In the genomic region with DNA sequence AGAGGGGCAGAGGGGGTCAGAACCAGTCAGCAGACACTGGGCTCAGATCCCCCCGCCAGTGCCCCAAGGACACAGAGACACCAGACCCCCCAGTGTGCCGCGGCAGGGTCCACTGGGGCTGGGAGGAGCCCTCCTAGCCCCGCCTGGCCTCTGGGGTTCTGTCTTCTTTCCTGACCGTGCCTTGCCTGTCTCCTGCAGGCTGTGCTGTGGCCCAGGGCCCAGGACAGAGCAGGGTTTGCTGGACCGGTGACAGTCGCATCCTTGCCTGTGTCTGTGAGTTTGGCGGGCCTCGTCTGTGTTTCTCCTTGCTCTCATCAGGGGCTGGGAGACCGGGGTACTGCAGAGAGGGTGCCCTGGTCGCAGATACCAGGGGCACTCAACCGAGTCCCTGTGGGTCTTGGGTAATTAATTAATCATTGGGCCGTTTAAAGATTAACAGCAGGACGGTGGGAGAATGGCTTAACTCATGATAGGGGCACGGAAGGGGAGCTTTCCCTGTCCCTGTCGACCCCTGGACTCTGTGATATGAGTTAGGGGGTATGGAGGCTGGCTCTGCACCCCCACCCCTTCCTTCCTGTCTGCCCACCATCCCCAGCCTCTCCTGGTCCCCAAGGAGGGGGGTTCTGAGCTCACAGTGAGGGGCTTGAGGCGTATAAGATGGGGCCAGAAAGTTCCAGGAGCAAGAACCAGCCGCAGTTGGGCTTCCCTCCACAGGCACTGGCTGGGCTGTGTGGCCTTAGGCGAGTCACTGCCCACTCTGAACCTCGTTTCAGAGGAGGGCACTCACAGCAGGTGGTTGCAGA, we compare ENCODE assay signal across 21 cellular contexts. TPM values are rescaled to one million over a fixed set of nuclear protein-coding genes. Genes with fewer than 3 reads are reported as not detected.
DNase-seq lines count a peak whose midpoint lies in the region; ATAC-seq and TF ChIP-seq lines count a peak whose summit lies in the region.
"Had no signal": no experiment of that assay in that cellular context is flagged by ENCODE, and none has a peak within 500 bp of the region (broad histone marks: within the 10 kb centered on the region; RNA-seq: fewer than 3 reads in every experiment).

No MANE protein-coding gene starts in this region.

- H3K4me2 ChIP-seq in PC-9 (peak overlapping the region; percentile 53), neural progenitor cell (no peak overlapping the region)
- H3K4me2 ChIP-seq: SK-N-SH had no signal

- no peak overlapping the region for H3K4me3 Mint-ChIP-seq in neural progenitor cell
- H3K4me3 Mint-ChIP-seq: activated CD8-positive, alpha-beta T cell treated with anti-CD3 and anti-CD28 coated beads for 36 hours; activated naive CD4-positive, alpha-beta T cell treated with anti-CD3 and anti-CD28 coated beads, Interleukin-2, amount 10 ng/mL, durations not matched to agents 7 days and 5 days; CD14-positive monocyte had no signal

- in situ Hi-C loops in ACHN (cut with HindIII; ENCODE audit: low pct_ligation_motif_present, low pct_unique_long_range_greater_than_20kb, low sequenced_read_pairs) = no loop called here

- H3K27me3 ChIP-seq in PC-9 (ENCODE audit: insufficient read depth, low read depth) (no peaks in the 10 kb centered on the region), foreskin keratinocyte (no peaks in the 10 kb centered on the region), neural progenitor cell (no peaks in the 10 kb centered on the region)
- H3K27me3 ChIP-seq: esophagus squamous epithelium, uterus had no signal

- POLR2A ChIA-PET in PC-9 (lab: Charles Lee; ENCODE audit: unreplicated experiment) = interaction anchor here (0.6 kb wide), 3 partner anchors 46 to 781 kb away, joined by 3 to 11 read pairs (median 4); no protein-coding TSS in a partner anchor

- H3K4me1 Mint-ChIP-seq in neural progenitor cell = peaks cover 36% of the 10 kb centered on the region
- H3K4me1 Mint-ChIP-seq: activated naive CD4-positive, alpha-beta T cell treated with anti-CD3 and anti-CD28 coated beads, Interleukin-2, amount 10 ng/mL, durations not matched to agents 7 days and 5 days had no signal

- H3K9me3 Mint-ChIP-seq in neural progenitor cell = no peaks in the 10 kb centered on the region
- H3K9me3 Mint-ChIP-seq: activated naive CD4-positive, alpha-beta T cell treated with anti-CD3 and anti-CD28 coated beads, Interleukin-2, amount 10 ng/mL, durations not matched to agents 7 days and 5 days had no signal

- peak overlapping the region; percentile 88 for H3K27ac Mint-ChIP-seq in neural progenitor cell
- H3K27ac Mint-ChIP-seq: activated CD8-positive, alpha-beta T cell treated with anti-CD3 and anti-CD28 coated beads for 36 hours; activated naive CD4-positive, alpha-beta T cell treated with anti-CD3 and anti-CD28 coated beads, Interleukin-2, amount 10 ng/mL, durations not matched to agents 7 days and 5 days had no signal

- H3K9me3 ChIP-seq in PC-9 (ENCODE audit: insufficient read depth, low read depth) (peaks cover 6% of the 10 kb centered on the region; the same call in 1 of the 2 replicates), neural progenitor cell (ENCODE audit: low read depth) (no peaks in the 10 kb centered on the region)
- H3K9me3 ChIP-seq: SK-N-SH, uterus had no signal

- H3K4me3 ChIP-seq in PC-9 = no peak overlapping the region
- no peak overlapping the region for H3K4me3 ChIP-seq in neural progenitor cell
- H3K4me3 ChIP-seq: esophagus squamous epithelium, uterus had no signal

- H3K36me3 Mint-ChIP-seq in neural progenitor cell = no peaks in the 10 kb centered on the region
- H3K36me3 Mint-ChIP-seq: activated naive CD4-positive, alpha-beta T cell treated with anti-CD3 and anti-CD28 coated beads, Interleukin-2, amount 10 ng/mL, durations not matched to agents 7 days and 5 days had no signal

- TF ChIP-seq CTCF in PC-9 (conservative IDR thresholded peaks at IDR 0.05) = no peak
- no peak for TF ChIP-seq CTCF in foreskin keratinocyte (conservative IDR thresholded peaks at IDR 0.05)
- no peak for TF ChIP-seq CTCF in neural progenitor cell (IDR thresholded peaks at IDR 0.05)

- H3K36me3 ChIP-seq in PC-9 (ENCODE audit: low read depth) (no peaks in the 10 kb centered on the region), neural progenitor cell (no peaks in the 10 kb centered on the region)
- H3K36me3 ChIP-seq: esophagus squamous epithelium, uterus had no signal

- no peak overlapping the region for H3K9ac ChIP-seq in neural progenitor cell
- H3K9ac ChIP-seq: SK-N-SH had no signal

- H3K4me1 ChIP-seq in PC-9 (replicated peaks; ENCODE audit: insufficient read depth) (peaks cover 80% of the 10 kb centered on the region), foreskin keratinocyte (peaks cover 31% of the 10 kb centered on the region), neural progenitor cell (peaks cover 7% of the 10 kb centered on the region)

- intact Hi-C loops in PC-9 (cut with micrococcal nuclease; ENCODE audit: unreplicated experiment) = no loop called here

- H3K27ac ChIP-seq in PC-9 (peak overlapping the region; percentile 84), foreskin keratinocyte (no peak overlapping the region), neural progenitor cell (no peak overlapping the region)

- ATAC-seq in foreskin keratinocyte (peak; percentile 2), GM19035 (IDR thresholded peaks at IDR 0.05; ENCODE audit: unreplicated experiment) (no peak)
- ATAC-seq: activated CD8-positive, alpha-beta T cell treated with anti-CD3 and anti-CD28 coated beads for 36 hours; left colon had no signal

- no peak overlapping the region for H2AFZ ChIP-seq in PC-9
- H2AFZ ChIP-seq in neural progenitor cell (replicated peaks) = no peak overlapping the region

- CTCF ChIA-PET in PC-9 (lab: Charles Lee) = interaction anchor here (0.6 kb wide), 1 partner anchor 764 kb away, joined by 3 read pairs; no protein-coding TSS in a partner anchor

- H3F3A ChIP-seq in PC-9 (ENCODE audit: insufficient read depth, low read depth) = peaks cover 80% of the 10 kb centered on the region
- peaks cover 20% of the 10 kb centered on the region for H3F3A ChIP-seq in neural progenitor cell (ENCODE audit: low read depth)

- H3K27me3 Mint-ChIP-seq in neural progenitor cell (ENCODE audit: insufficient read depth, low read depth) = peaks cover 7% of the 10 kb centered on the region
- H3K27me3 Mint-ChIP-seq: activated CD8-positive, alpha-beta T cell treated with anti-CD3 and anti-CD28 coated beads for 36 hours had no signal

- H3K9me2 ChIP-seq in PC-9 (ENCODE audit: insufficient read depth) = no peaks in the 10 kb centered on the region
- H3K9me2 ChIP-seq: SK-N-SH had no signal

- peak; percentile 79 for DNase-seq in ACHN
- no peak for DNase-seq in PC-9
- DNase-seq in foreskin keratinocyte = no peak
- no peak for DNase-seq in neural progenitor cell (ENCODE audit: low spot score)
- no peak for DNase-seq in cerebellum (ENCODE audit: low spot score)
- no peak for DNase-seq in T-helper 9 cell
- DNase-seq in NCI-H748 treated with DMSO at 0.1 percent for 48 hours (lab: John Stamatoyannopoulos, UW) = no peak
- DNase-seq: activated CD4-positive, CD25-positive, alpha-beta regulatory T cell; activated CD8-positive, alpha-beta T cell treated with anti-CD3 and anti-CD28 coated beads for 36 hours; activated naive CD4-positive, alpha-beta T cell treated with anti-CD3 and anti-CD28 coated beads, Interleukin-2, amount 10 ng/mL, durations not matched to agents 7 days and 5 days; aorta; effector CD4-positive, alpha-beta T cell; esophagus squamous epithelium; left colon; NCI-H146; NCI-H2171; right cardiac atrium; SK-N-SH; uterus had no signal

- H4K20me1 ChIP-seq in PC-9 (ENCODE audit: insufficient read depth) (no peaks in the 10 kb centered on the region), neural progenitor cell (ENCODE audit: low read depth) (no peaks in the 10 kb centered on the region)

- TSS peak; percentile 38 for BruUV-seq in PC-9 (replicated peaks; lab: Mats Ljungman, UMichigan)

- H3K79me2 ChIP-seq in PC-9 (ENCODE audit: low read depth) = no peaks in the 10 kb centered on the region
- H3K79me2 ChIP-seq in neural progenitor cell (ENCODE audit: low read depth) = no peaks in the 10 kb centered on the region

RNA-seq across cellular contexts. Expression of gene RPL3, which starts 29.8 kb away (rescaled TPM):
- total RNA-seq in PC-9 (2021) (1,699 and 2,252 TPM in 2 replicates), foreskin keratinocyte (1,748 and 1,956 TPM in 2 replicates), neural progenitor cell (ENCODE audit: low replicate concordance) (3,021 and 4,709 TPM in 2 replicates), cerebellum (983 TPM)
- polyA plus RNA-seq in foreskin keratinocyte = 2,461 and 2,465 TPM in 2 replicates

RNA-seq across cellular contexts. Expression of gene PDGFB, which starts 44.9 kb away (rescaled TPM):
- total RNA-seq in PC-9 (2021) = 35.5 and 39.7 TPM in 2 replicates
- 10.9 and 12.8 TPM in 2 replicates for total RNA-seq in foreskin keratinocyte
- polyA plus RNA-seq in foreskin keratinocyte = 9.8 and 12.0 TPM in 2 replicates
- total RNA-seq in neural progenitor cell (ENCODE audit: low replicate concordance) = 0.15 and 0.65 TPM in 2 replicates
- 6.9 TPM for total RNA-seq in cerebellum
- polyA plus RNA-seq: CD14-positive monocyte had no signal
